Comparison of ENCODE assay signal across 12 cellular contexts in genomic region chr3:133444071-133444774, GRCh38. TPM values are rescaled to one million over a fixed set of nuclear protein-coding genes. Genes with fewer than 3 reads are reported as not detected.
DNase-seq lines count a peak whose midpoint lies in the region; ATAC-seq and TF ChIP-seq lines count a peak whose summit lies in the region.
"Had no signal": no experiment of that assay in that cellular context is flagged by ENCODE, and none has a peak within 500 bp of the region (broad histone marks: within the 10 kb centered on the region; RNA-seq: fewer than 3 reads in every experiment).

No MANE protein-coding gene starts in this region.

- no peaks in the 10 kb centered on the region for H3K36me3 ChIP-seq in mammary epithelial cell (ENCODE audit: insufficient read depth, low read length)
- H3K36me3 ChIP-seq: BLaER1 had no signal

- no peak for DNase-seq in activated CD4-positive, alpha-beta T cell treated with anti-CD3 and anti-CD28 coated beads, Interleukin-2, amount 10 ng/mL, durations not matched to agents 24 days and 14 days
- DNase-seq in activated CD4-positive, alpha-beta T cell treated with anti-CD3 and anti-CD28 coated beads, Interleukin-2, amount 50 U/mL, for 4 hours = no peak
- DNase-seq in NCI-H1930 (lab: John Stamatoyannopoulos, UW) (peak; percentile 43 to 71), mammary epithelial cell (peak; percentile 82), NCI-H187 treated with DMSO at 0.1 percent for 48 hours (lab: John Stamatoyannopoulos, UW) (no peak), GDM1 (lab: John Stamatoyannopoulos, UW) (no peak)
- no peak for DNase-seq in stimulated activated effector memory CD8-positive, alpha-beta T cell treated with anti-CD3 and anti-CD28 coated beads, Interleukin-12 subunit alpha, Interleukin-12 subunit beta, amount 100 ng/mL, for 72 hours (ENCODE audit: low spot score in 2 of 2)
- DNase-seq: activated B cell treated with CpG ODN at 0.5 μM for 24 hours, left ventricle myocardium superior had no signal

- H3K27ac Mint-ChIP-seq in activated CD4-positive, alpha-beta T cell treated with anti-CD3 and anti-CD28 coated beads, Interleukin-2, amount 10 ng/mL, durations not matched to agents 24 days and 14 days = peak overlapping the region; percentile 46
- H3K27ac Mint-ChIP-seq in stimulated activated effector memory CD8-positive, alpha-beta T cell treated with anti-CD3 and anti-CD28 coated beads, Interleukin-12 subunit alpha, Interleukin-12 subunit beta, amount 100 ng/mL, for 72 hours = peak overlapping the region; percentile 82
- H3K27ac Mint-ChIP-seq: activated B cell treated with CpG ODN at 0.5 μM for 24 hours; dendritic cell treated with granulocyte-macrophage colony-stimulating factor and Interleukin-4, amounts not matched to agents 40 ng/mL and 50 ng/mL, for 4 days had no signal

- H3K4me3 Mint-ChIP-seq in activated CD4-positive, alpha-beta T cell treated with anti-CD3 and anti-CD28 coated beads, Interleukin-2, amount 10 ng/mL, durations not matched to agents 24 days and 14 days = no peak overlapping the region
- peak overlapping the region; percentile 55 for H3K4me3 Mint-ChIP-seq in stimulated activated effector memory CD8-positive, alpha-beta T cell treated with anti-CD3 and anti-CD28 coated beads, Interleukin-12 subunit alpha, Interleukin-12 subunit beta, amount 100 ng/mL, for 72 hours
- H3K4me3 Mint-ChIP-seq: activated B cell treated with CpG ODN at 0.5 μM for 24 hours; dendritic cell treated with granulocyte-macrophage colony-stimulating factor and Interleukin-4, amounts not matched to agents 40 ng/mL and 50 ng/mL, for 4 days had no signal

- ATAC-seq in stimulated activated effector memory CD8-positive, alpha-beta T cell treated with anti-CD3 and anti-CD28 coated beads, Interleukin-12 subunit alpha, Interleukin-12 subunit beta, amount 100 ng/mL, for 72 hours = peak; percentile 0
- no peak for ATAC-seq in HG03442 (IDR thresholded peaks at IDR 0.05; ENCODE audit: unreplicated experiment)
- ATAC-seq: left ventricle myocardium superior had no signal

- H3K27me3 ChIP-seq in mammary epithelial cell (ENCODE audit: insufficient read depth, low read length) = no peaks in the 10 kb centered on the region
- H3K27me3 ChIP-seq: BLaER1 had no signal

- no peaks in the 10 kb centered on the region for H3K36me3 Mint-ChIP-seq in activated CD4-positive, alpha-beta T cell treated with anti-CD3 and anti-CD28 coated beads, Interleukin-2, amount 10 ng/mL, durations not matched to agents 24 days and 14 days (ENCODE audit: low read depth)
- H3K36me3 Mint-ChIP-seq in stimulated activated effector memory CD8-positive, alpha-beta T cell treated with anti-CD3 and anti-CD28 coated beads, Interleukin-12 subunit alpha, Interleukin-12 subunit beta, amount 100 ng/mL, for 72 hours = no peaks in the 10 kb centered on the region

- H3K9ac ChIP-seq in mammary epithelial cell (ENCODE audit: insufficient read depth, low read length) = no peak overlapping the region
- H3K9ac ChIP-seq: BLaER1 had no signal

- no peaks in the 10 kb centered on the region for H3K9me3 ChIP-seq in mammary epithelial cell (replicated peaks; ENCODE audit: insufficient read depth, low read length)

- CTCF ChIA-PET in mammary epithelial cell (lab: Charles Lee; ENCODE audit: low non-redundant PET) = interaction anchor here (0.6 kb wide), 1 partner anchor 86 kb away, joined by 3 read pairs; no protein-coding TSS in a partner anchor

- H2AFZ ChIP-seq in mammary epithelial cell (ENCODE audit: low read depth, low read length) = no peak overlapping the region

- no peak overlapping the region for H3K4me2 ChIP-seq in mammary epithelial cell (ENCODE audit: insufficient read depth, low read depth, low read length)
- H3K4me2 ChIP-seq: BLaER1 had no signal

- intact Hi-C loops in activated CD4-positive, alpha-beta T cell treated with anti-CD3 and anti-CD28 coated beads, Interleukin-2, amount 10 ng/mL, durations not matched to agents 24 days and 14 days (cut with micrococcal nuclease) = loop anchor here (1.0 to 10.0 kb wide), 4 partner anchors 129 to 1041 kb away; partner anchors contain the start of genes ANAPC13, CDV3, CEP63 and SRPRB
- intact Hi-C loops in mammary epithelial cell (cut with micrococcal nuclease) = loop anchor here (5.0 kb wide), 2 partner anchors 128 to 378 kb away; partner anchors contain the start of gene CDV3

- TF ChIP-seq CTCF in mammary epithelial cell (conservative IDR thresholded peaks at IDR 0.05 in 1 of 2, IDR thresholded peaks at IDR 0.05 in 1 of 2; ENCODE audit: extremely low read depth in 1 of 2, insufficient read depth in 1 of 2, low read depth in 1 of 2, low read length in 2 of 2) = peak in 1 of 2 donors; percentile 21

- H3K79me2 ChIP-seq in mammary epithelial cell (ENCODE audit: insufficient read depth, low read length) = no peaks in the 10 kb centered on the region

- H3K9me3 Mint-ChIP-seq in activated CD4-positive, alpha-beta T cell treated with anti-CD3 and anti-CD28 coated beads, Interleukin-2, amount 10 ng/mL, durations not matched to agents 24 days and 14 days = no peaks in the 10 kb centered on the region
- peaks cover 7% of the 10 kb centered on the region for H3K9me3 Mint-ChIP-seq in stimulated activated effector memory CD8-positive, alpha-beta T cell treated with anti-CD3 and anti-CD28 coated beads, Interleukin-12 subunit alpha, Interleukin-12 subunit beta, amount 100 ng/mL, for 72 hours

- no peaks in the 10 kb centered on the region for H3K27me3 Mint-ChIP-seq in activated CD4-positive, alpha-beta T cell treated with anti-CD3 and anti-CD28 coated beads, Interleukin-2, amount 10 ng/mL, durations not matched to agents 24 days and 14 days
- H3K27me3 Mint-ChIP-seq: activated B cell treated with CpG ODN at 0.5 μM for 24 hours had no signal

- peaks cover 11% of the 10 kb centered on the region for H3K4me1 ChIP-seq in mammary epithelial cell (ENCODE audit: insufficient read depth, low read length)

- in situ Hi-C loops in mammary epithelial cell (cut with MboI; ENCODE audit: low sequenced_read_pairs in 2 of 2) = loop anchor here in 1 of 2 donors (10.0 kb wide), 1 partner anchor 361 kb away; the partner anchor contains the start of gene SRPRB

- H3K4me3 ChIP-seq in mammary epithelial cell (replicated peaks in 1 of 3; ENCODE audit: insufficient read depth in 1 of 3, low read depth in 2 of 3, low read length in 3 of 3) = no peak overlapping the region
- H3K4me3 ChIP-seq: BLaER1 had no signal

- dilution Hi-C loops in mammary epithelial cell (cut with HindIII; ENCODE audit: low sequenced_read_pairs) = no loop called here

- H3K4me1 Mint-ChIP-seq in activated CD4-positive, alpha-beta T cell treated with anti-CD3 and anti-CD28 coated beads, Interleukin-2, amount 10 ng/mL, durations not matched to agents 24 days and 14 days = peaks cover 39% of the 10 kb centered on the region
- H3K4me1 Mint-ChIP-seq in stimulated activated effector memory CD8-positive, alpha-beta T cell treated with anti-CD3 and anti-CD28 coated beads, Interleukin-12 subunit alpha, Interleukin-12 subunit beta, amount 100 ng/mL, for 72 hours = peaks cover 54% of the 10 kb centered on the region

- no peaks in the 10 kb centered on the region for H4K20me1 ChIP-seq in mammary epithelial cell (ENCODE audit: insufficient read depth, low read length)
- H4K20me1 ChIP-seq: BLaER1 had no signal

- 41% methylated on average over 7 of the region's 7 CpGs for WGBS in mammary epithelial cell (ENCODE audit: low coverage, missing lambda C conversion rate)

- no TSS peak for BruUV-seq in mammary epithelial cell (replicated peaks; lab: Mats Ljungman, UMichigan)

- peak overlapping the region; percentile 10 for H3K27ac ChIP-seq in mammary epithelial cell (ENCODE audit: insufficient read depth, low read depth, low read length)
- H3K27ac ChIP-seq: BLaER1 had no signal

RNA-seq across cellular contexts. Expression of gene BFSP2, which starts 44.4 kb away (rescaled TPM):
- not detected in 2 replicates for total RNA-seq in activated CD4-positive, alpha-beta T cell treated with anti-CD3 and anti-CD28 coated beads, Interleukin-2, amount 10 ng/mL, durations not matched to agents 24 days and 14 days
- total RNA-seq in mammary epithelial cell = not detected
- not detected for polyA plus RNA-seq in mammary epithelial cell
- polyA minus RNA-seq in mammary epithelial cell = not detected
- total RNA-seq: left ventricle myocardium superior had no signal

Comparison
In these comparisons a context has a peak if more than half of its experiments do, and no peak if none do; other contexts are left out.
1. DNase-seq: peak in NCI-H1930 (2 of 2) and mammary epithelial cell (single experiment); none in activated CD4-positive, alpha-beta T cell treated with anti-CD3 and anti-CD28 coated beads, Interleukin-2, amount 10 ng/mL, durations not matched to agents 24 days and 14 days (single experiment), activated CD4-positive, alpha-beta T cell treated with anti-CD3 and anti-CD28 coated beads, Interleukin-2, amount 50 U/mL, for 4 hours (0 of 2), stimulated activated effector memory CD8-positive, alpha-beta T cell treated with anti-CD3 and anti-CD28 coated beads, Interleukin-12 subunit alpha, Interleukin-12 subunit beta, amount 100 ng/mL, for 72 hours (0 of 2), NCI-H187 treated with DMSO at 0.1 percent for 48 hours (single experiment) and GDM1 (single experiment).